In genomic region chr5:32585446-32586250, GRCh38 we compare ENCODE assay signal across 1 cellular context.
A peak's percentile ranks its signal among the peaks of the same experiment; 100 is the strongest.
TF ChIP-seq lines count a peak whose summit lies in the region.

Gene SUB1 (plus strand): TSS chr5:32585557. CDS start chr5:32588513, 2,956 bp downstream.

TF ChIP-seq in HepG2, 621 proteins besides CTCF, POLR2A, EP300 and RAD21 (continued from another document and continues in another):
- no peak for TF ChIP-seq HIC2 (CRISPR knock-in tag; IDR thresholded peaks at IDR 0.05; ENCODE audit: low read depth)
- TF ChIP-seq MEF2D (CRISPR knock-in tag; IDR thresholded peaks at IDR 0.05), result no peak
- TF ChIP-seq HNRNPK (IDR thresholded peaks at IDR 0.05; ENCODE audit: low read depth, low read length, poor library complexity, severe bottlenecking), result peak; percentile 53
- TF ChIP-seq, protein P1, sequence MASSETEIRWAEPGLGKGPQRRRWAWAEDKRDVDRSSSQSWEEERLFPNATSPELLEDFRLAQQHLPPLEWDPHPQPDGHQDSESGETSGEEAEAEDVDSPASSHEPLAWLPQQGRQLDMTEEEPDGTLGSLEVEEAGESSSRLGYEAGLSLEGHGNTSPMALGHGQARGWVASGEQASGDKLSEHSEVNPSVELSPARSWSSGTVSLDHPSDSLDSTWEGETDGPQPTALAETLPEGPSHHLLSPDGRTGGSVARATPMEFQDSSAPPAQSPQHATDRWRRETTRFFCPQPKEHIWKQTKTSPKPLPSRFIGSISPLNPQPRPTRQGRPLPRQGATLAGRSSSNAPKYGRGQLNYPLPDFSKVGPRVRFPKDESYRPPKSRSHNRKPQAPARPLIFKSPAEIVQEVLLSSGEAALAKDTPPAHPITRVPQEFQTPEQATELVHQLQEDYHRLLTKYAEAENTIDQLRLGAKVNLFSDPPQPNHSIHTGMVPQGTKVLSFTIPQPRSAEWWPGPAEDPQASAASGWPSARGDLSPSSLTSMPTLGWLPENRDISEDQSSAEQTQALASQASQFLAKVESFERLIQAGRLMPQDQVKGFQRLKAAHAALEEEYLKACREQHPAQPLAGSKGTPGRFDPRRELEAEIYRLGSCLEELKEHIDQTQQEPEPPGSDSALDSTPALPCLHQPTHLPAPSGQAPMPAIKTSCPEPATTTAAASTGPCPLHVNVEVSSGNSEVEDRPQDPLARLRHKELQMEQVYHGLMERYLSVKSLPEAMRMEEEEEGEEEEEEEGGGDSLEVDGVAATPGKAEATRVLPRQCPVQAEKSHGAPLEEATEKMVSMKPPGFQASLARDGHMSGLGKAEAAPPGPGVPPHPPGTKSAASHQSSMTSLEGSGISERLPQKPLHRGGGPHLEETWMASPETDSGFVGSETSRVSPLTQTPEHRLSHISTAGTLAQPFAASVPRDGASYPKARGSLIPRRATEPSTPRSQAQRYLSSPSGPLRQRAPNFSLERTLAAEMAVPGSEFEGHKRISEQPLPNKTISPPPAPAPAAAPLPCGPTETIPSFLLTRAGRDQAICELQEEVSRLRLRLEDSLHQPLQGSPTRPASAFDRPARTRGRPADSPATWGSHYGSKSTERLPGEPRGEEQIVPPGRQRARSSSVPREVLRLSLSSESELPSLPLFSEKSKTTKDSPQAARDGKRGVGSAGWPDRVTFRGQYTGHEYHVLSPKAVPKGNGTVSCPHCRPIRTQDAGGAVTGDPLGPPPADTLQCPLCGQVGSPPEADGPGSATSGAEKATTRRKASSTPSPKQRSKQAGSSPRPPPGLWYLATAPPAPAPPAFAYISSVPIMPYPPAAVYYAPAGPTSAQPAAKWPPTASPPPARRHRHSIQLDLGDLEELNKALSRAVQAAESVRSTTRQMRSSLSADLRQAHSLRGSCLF (CRISPR knock-in tag; IDR thresholded peaks at IDR 0.05; ENCODE audit: borderline replicate concordance), result no peak
- TF ChIP-seq, protein P2, sequence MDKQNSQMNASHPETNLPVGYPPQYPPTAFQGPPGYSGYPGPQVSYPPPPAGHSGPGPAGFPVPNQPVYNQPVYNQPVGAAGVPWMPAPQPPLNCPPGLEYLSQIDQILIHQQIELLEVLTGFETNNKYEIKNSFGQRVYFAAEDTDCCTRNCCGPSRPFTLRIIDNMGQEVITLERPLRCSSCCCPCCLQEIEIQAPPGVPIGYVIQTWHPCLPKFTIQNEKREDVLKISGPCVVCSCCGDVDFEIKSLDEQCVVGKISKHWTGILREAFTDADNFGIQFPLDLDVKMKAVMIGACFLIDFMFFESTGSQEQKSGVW (CRISPR knock-in tag; IDR thresholded peaks at IDR 0.05; ENCODE audit: borderline replicate concordance), result no peak
- no peak for TF ChIP-seq JUND (CRISPR knock-in tag; IDR thresholded peaks at IDR 0.05)
- TF ChIP-seq GTF2F1 (IDR thresholded peaks at IDR 0.05; ENCODE audit: low read length), result peak; percentile 90
- TF ChIP-seq FOXP4 (CRISPR knock-in tag; IDR thresholded peaks at IDR 0.05), result peak; percentile 53
- TF ChIP-seq TSC22D2 (CRISPR knock-in tag; IDR thresholded peaks at IDR 0.05; ENCODE audit: borderline replicate concordance), result no peak
- 0 out of 2 replicates have a peak, but pooled peaks have one; percentile 14 for TF ChIP-seq ZBTB3 (CRISPR knock-in tag; IDR thresholded peaks at IDR 0.05; ENCODE audit: borderline replicate concordance, low read depth)
- TF ChIP-seq ZNF687 (CRISPR knock-in tag; IDR thresholded peaks at IDR 0.05), result peak; percentile 84
- TF ChIP-seq ZNF282 (IDR thresholded peaks at IDR 0.05; ENCODE audit: partially characterized antibody), result no peak
- no peak for TF ChIP-seq PHB2 (IDR thresholded peaks at IDR 0.05; ENCODE audit: partially characterized antibody)
- no peak for TF ChIP-seq E2F5 (CRISPR knock-in tag; conservative IDR thresholded peaks at IDR 0.05)
- no peak; the same call in 1 of the 2 replicates for TF ChIP-seq POLR2AphosphoS2 (IDR thresholded peaks at IDR 0.05; ENCODE audit: low read depth, low read length)
- TF ChIP-seq NFRKB (IDR thresholded peaks at IDR 0.05), result no peak
- no peak for TF ChIP-seq ZNF850 (CRISPR knock-in tag; conservative IDR thresholded peaks at IDR 0.05)
- no peak for TF ChIP-seq ZBTB7A (CRISPR knock-in tag; IDR thresholded peaks at IDR 0.05)
- no peak for TF ChIP-seq NFE2L1 (CRISPR knock-in tag; IDR thresholded peaks at IDR 0.05; ENCODE audit: borderline replicate concordance)
- TF ChIP-seq SP1 (IDR thresholded peaks at IDR 0.05), result no peak
- TF ChIP-seq SP1 (CRISPR knock-in tag; IDR thresholded peaks at IDR 0.05), result peak; percentile 97
- TF ChIP-seq ZNF609 (CRISPR knock-in tag; IDR thresholded peaks at IDR 0.05; ENCODE audit: borderline replicate concordance), result no peak
- TF ChIP-seq, protein P3, sequence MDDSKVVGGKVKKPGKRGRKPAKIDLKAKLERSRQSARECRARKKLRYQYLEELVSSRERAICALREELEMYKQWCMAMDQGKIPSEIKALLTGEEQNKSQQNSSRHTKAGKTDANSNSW (CRISPR knock-in tag; IDR thresholded peaks at IDR 0.05; ENCODE audit: borderline replicate concordance), result no peak
- no peak for TF ChIP-seq ZNF33B (CRISPR knock-in tag; IDR thresholded peaks at IDR 0.05)
- no peak; the same call in 1 of the 2 replicates for TF ChIP-seq ERF (CRISPR knock-in tag; IDR thresholded peaks at IDR 0.05)
- peak; percentile 45; the same call in 1 of the 2 replicates for TF ChIP-seq PRDM10 (CRISPR knock-in tag; IDR thresholded peaks at IDR 0.05; ENCODE audit: low read depth)
- TF ChIP-seq LCORL (IDR thresholded peaks at IDR 0.05), result no peak
- no peak for TF ChIP-seq LCORL (CRISPR knock-in tag; IDR thresholded peaks at IDR 0.05)
- no peak for TF ChIP-seq ZNF781 (CRISPR knock-in tag; IDR thresholded peaks at IDR 0.05; ENCODE audit: borderline replicate concordance, not compliant biosample characterization)
